ENCODE assay signal across 1 cellular context in genomic region chr16:49354991-49355390, GRCh38.
TF ChIP-seq lines count a peak whose summit lies in the region.

No MANE protein-coding gene starts in this region.

TF ChIP-seq in H1, 55 proteins besides CTCF, POLR2A, EP300 and RAD21:
- TF ChIP-seq FOSL1 (IDR thresholded peaks at IDR 0.05; ENCODE audit: insufficient read depth, low read depth, low read length) (no peak), SUZ12 (IDR thresholded peaks at IDR 0.05; ENCODE audit: low read length) (no peak), GABPA (IDR thresholded peaks at IDR 0.05; ENCODE audit: borderline replicate concordance, insufficient read depth, low read length) (no peak), GTF2F1 (IDR thresholded peaks at IDR 0.05; ENCODE audit: borderline replicate concordance, low read depth, low read length) (no peak), POU5F1 (IDR thresholded peaks at IDR 0.05; ENCODE audit: low read depth, low read length) (no peak), ASH2L (IDR thresholded peaks at IDR 0.05; ENCODE audit: low read length) (no peak), TAF1 (IDR thresholded peaks at IDR 0.05; ENCODE audit: low read depth, low read length) (no peak), KDM4A (IDR thresholded peaks at IDR 0.05; ENCODE audit: low read depth, low read length, severe bottlenecking) (no peak), RBBP5 (IDR thresholded peaks at IDR 0.05; ENCODE audit: borderline replicate concordance, low read depth, low read length) (no peak), POLR2AphosphoS5 (IDR thresholded peaks at IDR 0.05; ENCODE audit: low read depth, low read length) (no peak), SP1 (IDR thresholded peaks at IDR 0.05; ENCODE audit: low read depth, low read length) (no peak), EGR1 (IDR thresholded peaks at IDR 0.05; ENCODE audit: borderline replicate concordance, low read depth, low read length) (no peak), SAP30 (IDR thresholded peaks at IDR 0.05; ENCODE audit: insufficient read depth, insufficient replicate concordance, low read length) (no peak)
